In genomic region chr17:41462705-41463104, GRCh38 we compare ENCODE assay signal across 7 cellular contexts. TPM values are rescaled to one million over a fixed set of nuclear protein-coding genes. Genes with fewer than 3 reads are reported as not detected.
"Had no signal": no experiment of that assay in that cellular context is flagged by ENCODE, and none has a peak within 500 bp of the region (broad histone marks: within the 10 kb centered on the region; RNA-seq: fewer than 3 reads in every experiment).

No MANE protein-coding gene starts in this region.

- H3K4me1 Mint-ChIP-seq: IgD-negative memory B cell had no signal

- H3K27ac Mint-ChIP-seq: IgD-negative memory B cell had no signal

- H3K36me3 Mint-ChIP-seq: IgD-negative memory B cell had no signal

- FAIRE-seq: HepG2, K562 had no signal

- H3K4me3 ChIP-seq: K562 had no signal

- H3K27ac ChIP-seq: HL-60 had no signal

- DNase-seq: KBM-7 had no signal

- H3K4me3 Mint-ChIP-seq: IgD-negative memory B cell had no signal

- ATAC-seq: HepG2, K562 had no signal

RNA-seq across cellular contexts. Expression of gene KRT32, which starts 4.5 kb away (rescaled TPM):
- total RNA-seq: HepG2, HT-29, HT1080, K562 had no signal
- polyA plus RNA-seq: HepG2, IgD-negative memory B cell, K562 had no signal

RNA-seq across cellular contexts. Expression of gene KRT35, which starts 18.2 kb away (rescaled TPM):
- total RNA-seq: HepG2, HT-29, HT1080, K562 had no signal
- polyA plus RNA-seq: HepG2, IgD-negative memory B cell, K562 had no signal

RNA-seq across cellular contexts. Expression of gene KRT38, which starts 21.9 kb away (rescaled TPM):
- total RNA-seq: HepG2, HT-29, HT1080, K562 had no signal
- polyA plus RNA-seq: HepG2, IgD-negative memory B cell, K562 had no signal

RNA-seq across cellular contexts. Expression of gene KRT36, which starts 27.0 kb away (rescaled TPM):
- total RNA-seq: HepG2, HT-29, HT1080, K562 had no signal
- polyA plus RNA-seq: HepG2, IgD-negative memory B cell had no signal

RNA-seq across cellular contexts. Expression of gene KRT37, which starts 38.3 kb away (rescaled TPM):
- total RNA-seq: HepG2, HT-29, HT1080, K562 had no signal
- polyA plus RNA-seq: IgD-negative memory B cell, K562 had no signal
